Comparison of ENCODE assay signal across 14 cellular contexts in the genomic region with DNA sequence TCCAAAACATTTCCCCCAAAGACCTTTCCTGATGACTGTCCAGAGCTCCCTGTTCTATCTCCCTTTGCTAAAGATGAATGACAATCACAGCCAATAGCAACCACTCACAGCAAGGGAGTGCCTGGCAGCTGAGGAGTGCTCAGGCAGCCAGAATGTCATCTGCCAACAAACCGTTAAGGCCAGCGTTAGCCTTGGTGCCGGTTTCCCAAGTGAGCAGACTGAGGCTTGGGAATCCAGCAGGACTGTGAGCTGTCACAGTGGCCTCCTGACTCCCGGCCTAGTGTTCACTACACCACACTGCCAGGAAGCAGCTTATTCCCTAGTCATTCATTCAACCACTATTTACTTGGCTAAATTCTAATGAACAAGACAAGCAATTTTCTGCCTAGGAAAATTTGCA. TPM values are rescaled to one million over a fixed set of nuclear protein-coding genes. Genes with fewer than 3 reads are reported as not detected.
DNase-seq lines count a peak whose midpoint lies in the region; ATAC-seq and TF ChIP-seq lines count a peak whose summit lies in the region.
"Had no signal": no experiment of that assay in that cellular context is flagged by ENCODE, and none has a peak within 500 bp of the region (broad histone marks: within the 10 kb centered on the region; RNA-seq: fewer than 3 reads in every experiment).

No MANE protein-coding gene starts in this region.

- H3K4me1 Mint-ChIP-seq in CD8-positive, alpha-beta T cell (ENCODE audit: low read depth): peaks cover 80% of the 10 kb centered on the region
- peaks cover 38% of the 10 kb centered on the region for H3K4me1 Mint-ChIP-seq in activated T-helper 17 cell treated with anti-CD3 and anti-CD28 coated beads, Interleukin-2, amount 50 U/mL, for 72 hours

- H3K79me2 ChIP-seq in osteoblast (ENCODE audit: insufficient read depth, low read length): peaks cover 83% of the 10 kb centered on the region

- POLR2A ChIA-PET in CD8-positive, alpha-beta T cell (lab: Charles Lee): interaction anchor here (1.0 to 1.1 kb wide), 2 partner anchors 15 to 24 kb away, joined by 3 read pairs; no protein-coding TSS in a partner anchor

- H3K36me3 ChIP-seq in CD8-positive, alpha-beta T cell (ENCODE audit: insufficient read depth, low read length): peaks cover 25% of the 10 kb centered on the region
- peaks cover 0 to 3% (median 0%) of the 10 kb centered on the region in 9 donors for H3K36me3 ChIP-seq in heart left ventricle
- H3K36me3 ChIP-seq in osteoblast (ENCODE audit: insufficient read depth, low read length): no peaks in the 10 kb centered on the region

- TF ChIP-seq POLR2A in heart left ventricle (IDR thresholded peaks at IDR 0.05): no peak

- H3K9me3 ChIP-seq in CD8-positive, alpha-beta T cell (ENCODE audit: low read length): no peaks in the 10 kb centered on the region
- H3K9me3 ChIP-seq in heart left ventricle (no peaks in the 10 kb centered on the region), osteoblast (ENCODE audit: low read depth, low read length) (no peaks in the 10 kb centered on the region)

- DNase-seq in CD8-positive, alpha-beta T cell: no peak
- DNase-seq in heart left ventricle (peak in 2 of 5 donors; percentile 65 to 70), osteoblast (ENCODE audit: insufficient read length, low spot score, missing footprints) (peak; percentile 69), SW480 (ENCODE audit: low spot score) (no peak), COLO668 (lab: John Stamatoyannopoulos, UW; ENCODE audit: unreplicated experiment) (no peak), NCI-H2227 treated with DMSO at 0.1 percent for 48 hours (lab: John Stamatoyannopoulos, UW) (no peak)
- no peak for DNase-seq in stimulated activated CD4-positive, alpha-beta T cell treated with anti-CD3 and anti-CD28 coated beads, Interleukin-4, amount 100 ng/mL, for 1 hour
- DNase-seq: activated CD4-positive, alpha-beta memory T cell treated with anti-CD3 and anti-CD28 coated beads for 36 hours; activated naive CD4-positive, alpha-beta T cell treated with anti-CD3 and anti-CD28 coated beads, Interleukin-2, amount 50 U/mL, for 16 hours; H9; NCI-H1436; stimulated activated CD4-positive, alpha-beta T cell treated with anti-CD3 and anti-CD28 coated beads, Interleukin-12 subunit alpha, Interleukin-12 subunit beta, amount 100 ng/mL, for 4 hours had no signal

- H2AFZ ChIP-seq in osteoblast (ENCODE audit: low read length): no peak overlapping the region

- CTCF ChIA-PET in CD8-positive, alpha-beta T cell (lab: Charles Lee): interaction anchor here (0.6 to 2.3 kb wide), 5 partner anchors 10 to 886 kb away, joined by 3 to 18 read pairs (median 3); no protein-coding TSS in a partner anchor

- 21 to 30% (median 25%) methylated on average over 4 of the region's 4 CpGs for WGBS in heart left ventricle, 4 donors

- H3K27ac ChIP-seq in CD8-positive, alpha-beta T cell (ENCODE audit: low read depth, low read length): no peak overlapping the region
- H3K27ac ChIP-seq in heart left ventricle: peak overlapping the region in 8 of 12 donors; percentile 4 to 55 (median 44)
- peak overlapping the region; percentile 5 for H3K27ac ChIP-seq in osteoblast (ENCODE audit: low read depth, low read length)

- H3K4me3 ChIP-seq in CD8-positive, alpha-beta T cell (ENCODE audit: low read depth, low read length): no peak overlapping the region
- H3K4me3 ChIP-seq in heart left ventricle (no peak overlapping the region), osteoblast (ENCODE audit: insufficient read depth, low read length) (no peak overlapping the region)

- intact Hi-C loops in CD8-positive, alpha-beta T cell (cut with DNase I, micrococcal nuclease): no loop called here
- intact Hi-C loops in heart left ventricle (cut with DNase I): loop anchor here in 1 of 10 donors (5.0 kb wide), 1 partner anchor 41 kb away; no protein-coding TSS in a partner anchor

- H3K4me1 ChIP-seq in CD8-positive, alpha-beta T cell (ENCODE audit: insufficient read depth, low read length): peaks cover 91% of the 10 kb centered on the region
- H3K4me1 ChIP-seq in heart left ventricle (peaks cover 16 to 71% (median 35%) of the 10 kb centered on the region in 12 donors), osteoblast (ENCODE audit: insufficient read depth, low read length) (peaks cover 24% of the 10 kb centered on the region)

- no peak for ATAC-seq in CD8-positive, alpha-beta T cell
- no peak for ATAC-seq in activated T-helper 17 cell treated with anti-CD3 and anti-CD28 coated beads, Interleukin-2, amount 50 U/mL, for 72 hours (replicated peaks)
- ATAC-seq in heart left ventricle: peak; percentile 32 to 73 (median 60)

- peak overlapping the region; percentile 76 for H3K27ac Mint-ChIP-seq in CD8-positive, alpha-beta T cell
- peak overlapping the region; percentile 81 for H3K27ac Mint-ChIP-seq in activated T-helper 17 cell treated with anti-CD3 and anti-CD28 coated beads, Interleukin-2, amount 50 U/mL, for 72 hours
- H3K27ac Mint-ChIP-seq: H9 had no signal

- H3K36me3 Mint-ChIP-seq in CD8-positive, alpha-beta T cell: peaks cover 57% of the 10 kb centered on the region
- H3K36me3 Mint-ChIP-seq in activated T-helper 17 cell treated with anti-CD3 and anti-CD28 coated beads, Interleukin-2, amount 50 U/mL, for 72 hours (ENCODE audit: low read depth): peaks cover 52% of the 10 kb centered on the region

- no peak for TF ChIP-seq CTCF in CD8-positive, alpha-beta T cell (IDR thresholded peaks at IDR 0.05)
- TF ChIP-seq CTCF in heart left ventricle (IDR thresholded peaks at IDR 0.05) (no peak), osteoblast (IDR thresholded peaks at IDR 0.05; ENCODE audit: extremely low read depth, low read depth, low read length) (no peak)

- H3K4me3 Mint-ChIP-seq in CD8-positive, alpha-beta T cell: peak overlapping the region; percentile 11
- no peak overlapping the region for H3K4me3 Mint-ChIP-seq in activated T-helper 17 cell treated with anti-CD3 and anti-CD28 coated beads, Interleukin-2, amount 50 U/mL, for 72 hours
- H3K4me3 Mint-ChIP-seq: activated CD4-positive, alpha-beta memory T cell treated with anti-CD3 and anti-CD28 coated beads for 36 hours; H9 had no signal

- no peak overlapping the region for H3K4me2 ChIP-seq in osteoblast (ENCODE audit: insufficient read depth, low read length)

- H3K9me3 Mint-ChIP-seq in CD8-positive, alpha-beta T cell: no peaks in the 10 kb centered on the region
- no peaks in the 10 kb centered on the region for H3K9me3 Mint-ChIP-seq in activated T-helper 17 cell treated with anti-CD3 and anti-CD28 coated beads, Interleukin-2, amount 50 U/mL, for 72 hours
- H3K9me3 Mint-ChIP-seq: activated CD4-positive, alpha-beta memory T cell treated with anti-CD3 and anti-CD28 coated beads for 36 hours; H9 had no signal

- H3K27me3 Mint-ChIP-seq in CD8-positive, alpha-beta T cell (ENCODE audit: low read depth): no peaks in the 10 kb centered on the region
- H3K27me3 Mint-ChIP-seq in activated T-helper 17 cell treated with anti-CD3 and anti-CD28 coated beads, Interleukin-2, amount 50 U/mL, for 72 hours: no peaks in the 10 kb centered on the region
- H3K27me3 Mint-ChIP-seq: activated CD4-positive, alpha-beta memory T cell treated with anti-CD3 and anti-CD28 coated beads for 36 hours had no signal

- peaks cover 37% of the 10 kb centered on the region for H4K20me1 ChIP-seq in osteoblast (ENCODE audit: insufficient read depth, low read length)

- no peaks in the 10 kb centered on the region for H3K27me3 ChIP-seq in CD8-positive, alpha-beta T cell (ENCODE audit: insufficient read depth, low read length)
- H3K27me3 ChIP-seq in heart left ventricle: no peaks in the 10 kb centered on the region
- no peaks in the 10 kb centered on the region for H3K27me3 ChIP-seq in osteoblast (ENCODE audit: insufficient read depth, low read length)

RNA-seq across cellular contexts. Expression of gene STK10, which starts 24.7 kb away (rescaled TPM):
- total RNA-seq in CD8-positive, alpha-beta T cell: 100 to 1,000 TPM; 172 to 182 TPM
- 100 to 1,000 TPM; 140 to 158 TPM for total RNA-seq in activated T-helper 17 cell treated with anti-CD3 and anti-CD28 coated beads, Interleukin-2, amount 50 U/mL, for 72 hours
- total RNA-seq in heart left ventricle (10 to 100 TPM in 5 of 9 donors, 1 to 10 TPM in 4; 5.5 to 52.9 (median 10.3) TPM), osteoblast (27.1 and 32.7 TPM in 2 replicates)
- 10 to 100 TPM in 1 of 2 donors, 1 to 10 TPM in 1; 5.7 to 10.2 TPM for polyA plus RNA-seq in heart left ventricle

RNA-seq across cellular contexts. Expression of gene EFCAB9, which starts 30.6 kb away (rescaled TPM):
- not detected for total RNA-seq in CD8-positive, alpha-beta T cell
- not detected for total RNA-seq in activated T-helper 17 cell treated with anti-CD3 and anti-CD28 coated beads, Interleukin-2, amount 50 U/mL, for 72 hours
- total RNA-seq in heart left ventricle (not detected), osteoblast (not detected in 2 replicates)
- not detected for polyA plus RNA-seq in heart left ventricle
- total RNA-seq: activated CD4-positive, alpha-beta memory T cell treated with anti-CD3 and anti-CD28 coated beads for 36 hours; H9 had no signal
- polyA plus RNA-seq: neural cell had no signal

Comparison
In these comparisons a context has a peak if more than half of its experiments do, and no peak if none do; other contexts are left out.
1. ATAC-seq: peak in heart left ventricle (4 of 4); none in CD8-positive, alpha-beta T cell (single experiment) and activated T-helper 17 cell treated with anti-CD3 and anti-CD28 coated beads, Interleukin-2, amount 50 U/mL, for 72 hours (single experiment).